ENCODE assay signal across 1 cellular context in genomic region chr17:44193326-44194084, GRCh38.
TF ChIP-seq lines count a peak whose summit lies in the region.

No MANE protein-coding gene starts in this region.

TF ChIP-seq in WTC11, 78 proteins besides CTCF, POLR2A, EP300 and RAD21 (continued from another document):
- TF ChIP-seq ZNF263 (CRISPR knock-in tag; IDR thresholded peaks at IDR 0.05; ENCODE audit: low read depth) = no peak
- TF ChIP-seq ZBTB21 (CRISPR knock-in tag; IDR thresholded peaks at IDR 0.05; ENCODE audit: borderline replicate concordance) = no peak
- TF ChIP-seq MYBL2 (CRISPR knock-in tag; IDR thresholded peaks at IDR 0.05) = no peak
- TF ChIP-seq ZMAT4 (CRISPR knock-in tag; IDR thresholded peaks at IDR 0.05) = no peak
- TF ChIP-seq SP1 (CRISPR knock-in tag; conservative IDR thresholded peaks at IDR 0.05) = no peak
- no peak for TF ChIP-seq ZNF138 (CRISPR knock-in tag; conservative IDR thresholded peaks at IDR 0.05)
- no peak for TF ChIP-seq ELF4 (CRISPR knock-in tag; IDR thresholded peaks at IDR 0.05; ENCODE audit: low read depth)
- no peak for TF ChIP-seq CDX4 (CRISPR knock-in tag; IDR thresholded peaks at IDR 0.05; ENCODE audit: borderline replicate concordance)
